12 cellular contexts compared by ENCODE assay signal in genomic region chr10:123136221-123136805, GRCh38. TPM values are rescaled to one million over a fixed set of nuclear protein-coding genes. Genes with fewer than 3 reads are reported as not detected.
DNase-seq lines count a peak whose midpoint lies in the region; ATAC-seq and TF ChIP-seq lines count a peak whose summit lies in the region.
"Had no signal": no experiment of that assay in that cellular context is flagged by ENCODE, and none has a peak within 500 bp of the region (broad histone marks: within the 10 kb centered on the region; RNA-seq: fewer than 3 reads in every experiment).

No MANE protein-coding gene starts in this region.

- POLR2A ChIA-PET in CD8-positive, alpha-beta T cell (lab: Charles Lee) = no interaction called here

- intact Hi-C loops in CD8-positive, alpha-beta T cell (cut with DNase I, micrococcal nuclease) = loop anchor here (5.0 to 10.0 kb wide), 2 partner anchors 259 to 1248 kb away; partner anchors contain the start of gene FAM24B (in 1 of the 2)
- intact Hi-C loops in aorta (cut with DNase I) = loop anchor here in 1 of 2 donors (10.0 kb wide), 1 partner anchor 248 kb away; no protein-coding TSS in a partner anchor

- H3K27ac ChIP-seq in CD8-positive, alpha-beta T cell (ENCODE audit: low read depth, low read length) = no peak overlapping the region
- no peak overlapping the region for H3K27ac ChIP-seq in aorta (ENCODE audit: low read depth in 1 of 2, low read length in 2 of 2)
- H3K27ac ChIP-seq: thyroid gland, VCaP had no signal

- peaks cover 59% of the 10 kb centered on the region for H3K4me1 ChIP-seq in CD8-positive, alpha-beta T cell (ENCODE audit: insufficient read depth, low read length)
- no peaks in the 10 kb centered on the region for H3K4me1 ChIP-seq in aorta (ENCODE audit: control insufficient read depth in 1 of 2, insufficient read depth in 2 of 2, low read length in 2 of 2)

- no peak for DNase-seq in CD8-positive, alpha-beta T cell
- DNase-seq in H7 (peak; percentile 75), osteocyte (ENCODE audit: extremely low spot score, unreplicated experiment) (peak; percentile 71), aorta (no peak), occipital lobe (lab: John Stamatoyannopoulos, UW) (no peak), NCI-H2227 treated with DMSO at 0.1 percent for 48 hours (lab: John Stamatoyannopoulos, UW) (no peak), NCI-H2081 (lab: John Stamatoyannopoulos, UW) (no peak)
- DNase-seq: GDM1, NCI-H446 treated with DMSO at 0.1 percent for 48 hours, thyroid gland had no signal

- TF ChIP-seq CTCF in CD8-positive, alpha-beta T cell (IDR thresholded peaks at IDR 0.05) = no peak
- TF ChIP-seq CTCF in brain (conservative IDR thresholded peaks at IDR 0.05) = no peak
- no peak for TF ChIP-seq CTCF in osteocyte (IDR thresholded peaks at IDR 0.05)

- no peaks in the 10 kb centered on the region for H3K36me3 ChIP-seq in CD8-positive, alpha-beta T cell (ENCODE audit: insufficient read depth, low read length)
- H3K36me3 ChIP-seq in H7 (replicated peaks; ENCODE audit: control insufficient read depth, insufficient read depth, low read length) (no peaks in the 10 kb centered on the region), aorta (ENCODE audit: control insufficient read depth in 1 of 2, insufficient read depth in 2 of 2, low read length in 1 of 2) (no peaks in the 10 kb centered on the region)
- H3K36me3 ChIP-seq: thyroid gland had no signal

- ATAC-seq in CD8-positive, alpha-beta T cell = no peak
- ATAC-seq in aorta (ENCODE audit: low FRiP score) = no peak

- H3K27me3 ChIP-seq in CD8-positive, alpha-beta T cell (ENCODE audit: insufficient read depth, low read length) = peaks cover 58% of the 10 kb centered on the region
- H3K27me3 ChIP-seq in H7 (ENCODE audit: control insufficient read depth, insufficient read depth, low read length) = peaks cover 96% of the 10 kb centered on the region
- H3K27me3 ChIP-seq in aorta (ENCODE audit: control insufficient read depth in 1 of 2, insufficient read depth in 2 of 2, low read length in 1 of 2) = no peaks in the 10 kb centered on the region

- no peaks in the 10 kb centered on the region for H3K36me3 Mint-ChIP-seq in CD8-positive, alpha-beta T cell
- H3K36me3 Mint-ChIP-seq in brain (no peaks in the 10 kb centered on the region), osteocyte (ENCODE audit: unreplicated experiment) (peaks cover 2% of the 10 kb centered on the region)

- H3K27me3 Mint-ChIP-seq in CD8-positive, alpha-beta T cell (ENCODE audit: low read depth) = peaks cover 71% of the 10 kb centered on the region
- peaks cover 100% of the 10 kb centered on the region for H3K27me3 Mint-ChIP-seq in brain
- H3K27me3 Mint-ChIP-seq in osteocyte (ENCODE audit: unreplicated experiment) = peaks cover 79% of the 10 kb centered on the region

- no peaks in the 10 kb centered on the region for H3K9me3 ChIP-seq in CD8-positive, alpha-beta T cell (ENCODE audit: low read length)
- H3K9me3 ChIP-seq in aorta (ENCODE audit: control insufficient read depth, low read length) = no peaks in the 10 kb centered on the region
- H3K9me3 ChIP-seq: thyroid gland had no signal

- H3K4me3 Mint-ChIP-seq in CD8-positive, alpha-beta T cell = peak overlapping the region; percentile 83
- H3K4me3 Mint-ChIP-seq in brain = peak overlapping the region; percentile 43 to 80 (median 66)
- peak overlapping the region; percentile 74 for H3K4me3 Mint-ChIP-seq in osteocyte (ENCODE audit: unreplicated experiment)

- H3K4me1 Mint-ChIP-seq in CD8-positive, alpha-beta T cell (ENCODE audit: low read depth) = peaks cover 52% of the 10 kb centered on the region
- H3K4me1 Mint-ChIP-seq in brain = peaks cover 54% of the 10 kb centered on the region
- peaks cover 41% of the 10 kb centered on the region for H3K4me1 Mint-ChIP-seq in osteocyte (ENCODE audit: unreplicated experiment)

- WGBS in aorta, 2 donors = 1 to 2% methylated on average over 30 to 59 of the region's 59 CpGs

- H3K9me3 Mint-ChIP-seq in CD8-positive, alpha-beta T cell = no peaks in the 10 kb centered on the region
- H3K9me3 Mint-ChIP-seq in brain = peaks cover 0 to 6% (median 0%) of the 10 kb centered on the region in 5 experiments
- no peaks in the 10 kb centered on the region for H3K9me3 Mint-ChIP-seq in osteocyte (ENCODE audit: unreplicated experiment)

- H3K27ac Mint-ChIP-seq in CD8-positive, alpha-beta T cell = no peak overlapping the region
- H3K27ac Mint-ChIP-seq in brain (no peak overlapping the region), osteocyte (ENCODE audit: unreplicated experiment) (no peak overlapping the region)

- CTCF ChIA-PET in CD8-positive, alpha-beta T cell (lab: Charles Lee) = interaction anchor here (1.3 kb wide), 1 partner anchor 422 kb away, joined by 4 read pairs; no protein-coding TSS in a partner anchor

- peak overlapping the region; percentile 9 for H3K4me3 ChIP-seq in CD8-positive, alpha-beta T cell (ENCODE audit: low read depth, low read length)
- peak overlapping the region; percentile 27 for H3K4me3 ChIP-seq in H7 (ENCODE audit: insufficient read depth, low read depth, low read length)
- no peak overlapping the region for H3K4me3 ChIP-seq in aorta (ENCODE audit: low read length in 2 of 2)

RNA-seq across cellular contexts. Expression of gene HMX3, which starts 0.5 kb away (rescaled TPM):
- total RNA-seq in CD8-positive, alpha-beta T cell = under 1 TPM; 0.35 to 0.47 TPM
- total RNA-seq in H7 (2014; rRNA removed; shearing (Covaris generic)) = not detected in 2 replicates
- polyA plus RNA-seq in brain (ENCODE audit: insufficient read depth, low read depth, low replicate concordance) (12.9 TPM), aorta (not detected)
- total RNA-seq in osteocyte (not detected in 2 replicates), aorta (not detected), occipital lobe (not detected)
- total RNA-seq: thyroid gland had no signal

RNA-seq across cellular contexts. Expression of gene HMX2, which starts 11.6 kb away (rescaled TPM):
- not detected for total RNA-seq in CD8-positive, alpha-beta T cell
- 0.07 TPM in 1 of 2 replicates, not detected in the other for total RNA-seq in H7 (2014; rRNA removed; shearing (Covaris generic))
- polyA plus RNA-seq in brain (ENCODE audit: insufficient read depth, low read depth, low replicate concordance) (18.3 TPM), aorta (not detected)
- total RNA-seq in osteocyte (not detected in 2 replicates), aorta (not detected), occipital lobe (not detected)
- total RNA-seq: thyroid gland had no signal

RNA-seq across cellular contexts. Expression of gene BUB3, which starts 17.9 kb away (rescaled TPM):
- total RNA-seq in CD8-positive, alpha-beta T cell = 100 to 1,000 TPM; 166 to 167 TPM
- 338 and 359 TPM in 2 replicates for total RNA-seq in H7 (2014; rRNA removed; shearing (Covaris generic))
- polyA plus RNA-seq in brain (ENCODE audit: insufficient read depth, low read depth, low replicate concordance) (230 TPM), aorta (10 to 100 TPM; 40.6 to 54.0 TPM)
- total RNA-seq in osteocyte (84.4 and 97.0 TPM in 2 replicates), aorta (10 to 100 TPM; 42.9 to 61.4 TPM), occipital lobe (112 TPM)

Comparison
In these comparisons a context has a peak if more than half of its experiments do, and no peak if none do; other contexts are left out.
1. DNase-seq: peak in H7 (single experiment) and osteocyte (single experiment); none in CD8-positive, alpha-beta T cell (0 of 7), aorta (0 of 2), occipital lobe (single experiment), NCI-H2227 treated with DMSO at 0.1 percent for 48 hours (single experiment) and NCI-H2081 (0 of 2).
2. H3K4me3 ChIP-seq: peak in CD8-positive, alpha-beta T cell (single experiment) and H7 (single experiment); none in aorta (0 of 2).
3. Peak in every context shown above with its lines, with median percentiles within 50 percentile points of each other: H3K4me3 Mint-ChIP-seq.